1 cellular context compared by ENCODE assay signal in genomic region chr11:289706-290620, GRCh38.
TF ChIP-seq lines count a peak whose summit lies in the region.

No MANE protein-coding gene starts in this region.

TF ChIP-seq in GM12878, 131 proteins besides CTCF, POLR2A, EP300 and RAD21:
- TF ChIP-seq GATAD2B (conservative IDR thresholded peaks at IDR 0.05; ENCODE audit: low read depth) = 0 out of 2 replicates have a peak, but pooled peaks have one; percentile 20
- no peak for TF ChIP-seq SMAD5 (IDR thresholded peaks at IDR 0.05; ENCODE audit: low read depth)
- TF ChIP-seq FOS (IDR thresholded peaks at IDR 0.05; ENCODE audit: borderline replicate concordance, extremely low read depth, insufficient read length) = no peak
- peak; percentile 15 to 76; a peak in 2 of 4 replicates for TF ChIP-seq BHLHE40 (IDR thresholded peaks at IDR 0.05; ENCODE audit: borderline replicate concordance in 1 of 2, low read depth in 2 of 2, low read length in 1 of 2)
